In the genomic region with DNA sequence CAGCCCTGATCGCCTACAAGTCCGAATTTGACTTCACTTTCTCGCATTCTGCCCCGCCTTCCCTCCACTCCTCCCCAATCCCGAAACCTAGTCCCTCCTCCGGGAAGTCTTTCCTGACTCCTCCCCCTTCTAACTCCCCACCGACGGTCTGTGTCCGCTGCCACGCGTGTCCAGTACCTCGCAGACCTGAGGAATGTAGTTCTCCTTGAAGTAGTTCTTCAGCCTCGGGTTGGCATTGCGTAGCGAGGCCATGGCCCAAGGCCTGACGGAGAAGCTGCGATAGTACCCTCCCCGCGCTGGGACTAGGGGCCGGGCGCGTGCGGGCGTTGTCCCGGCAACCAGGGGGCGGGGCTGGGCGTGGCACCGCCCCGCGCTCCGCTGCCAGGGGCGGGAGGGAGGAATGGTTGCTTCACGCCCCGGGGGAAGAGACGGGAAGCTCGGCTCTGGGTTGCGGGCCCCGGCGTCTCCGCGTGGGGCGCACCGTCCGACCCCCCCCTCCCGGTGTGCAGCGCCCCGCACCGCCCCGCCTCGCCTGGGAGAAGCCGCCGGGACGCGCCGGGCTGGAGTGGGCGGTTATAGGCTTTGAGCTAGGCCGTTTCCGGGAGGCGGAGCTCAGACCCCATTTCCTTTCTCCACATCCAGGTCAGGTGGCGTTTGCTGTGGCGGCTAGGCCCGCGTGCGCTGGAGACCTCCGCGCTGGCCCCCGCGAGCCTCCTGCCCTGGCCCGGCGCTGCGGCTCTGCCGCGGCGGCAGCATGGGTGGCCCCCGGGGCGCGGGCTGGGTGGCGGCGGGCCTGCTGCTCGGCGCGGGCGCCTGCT, we compare ENCODE assay signal across 1 cellular context.
TF ChIP-seq lines count a peak whose summit lies in the region.

A gene (plus strand): TSS at position 622 of the 818 bp plus-strand sequence. CDS start 133 bp downstream, at position 755.
A gene (minus strand): TSS at position 278 of the 818 bp plus-strand sequence.

TF ChIP-seq in K562, 482 proteins besides CTCF, POLR2A, EP300 and RAD21 (continued from another document and continues in another):
- TF ChIP-seq, protein P1, sequence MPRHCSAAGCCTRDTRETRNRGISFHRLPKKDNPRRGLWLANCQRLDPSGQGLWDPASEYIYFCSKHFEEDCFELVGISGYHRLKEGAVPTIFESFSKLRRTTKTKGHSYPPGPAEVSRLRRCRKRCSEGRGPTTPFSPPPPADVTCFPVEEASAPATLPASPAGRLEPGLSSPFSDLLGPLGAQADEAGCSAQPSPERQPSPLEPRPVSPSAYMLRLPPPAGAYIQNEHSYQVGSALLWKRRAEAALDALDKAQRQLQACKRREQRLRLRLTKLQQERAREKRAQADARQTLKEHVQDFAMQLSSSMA (CRISPR knock-in tag; IDR thresholded peaks at IDR 0.05), result no peak
- TF ChIP-seq GABPB2 (CRISPR knock-in tag; conservative IDR thresholded peaks at IDR 0.05), result no peak
- TF ChIP-seq FOSL1 (tag; conservative IDR thresholded peaks at IDR 0.05), result no peak
- no peak for TF ChIP-seq MEIS2 (IDR thresholded peaks at IDR 0.05; ENCODE audit: partially characterized antibody)
- TF ChIP-seq POLR2G (IDR thresholded peaks at IDR 0.05; ENCODE audit: low read depth, low read length), result peak; percentile 94
- TF ChIP-seq HDAC3 (IDR thresholded peaks at IDR 0.05; ENCODE audit: borderline replicate concordance, partially characterized antibody), result no peak
- TF ChIP-seq NFE2L1 (tag; IDR thresholded peaks at IDR 0.05; ENCODE audit: borderline replicate concordance, low read depth), result no peak
- TF ChIP-seq CHD2 (IDR thresholded peaks at IDR 0.05; ENCODE audit: low read depth, low read length), result no peak
- peak; percentile 69 for TF ChIP-seq CTBP1 (IDR thresholded peaks at IDR 0.05; ENCODE audit: borderline replicate concordance)
- TF ChIP-seq, protein P2, sequence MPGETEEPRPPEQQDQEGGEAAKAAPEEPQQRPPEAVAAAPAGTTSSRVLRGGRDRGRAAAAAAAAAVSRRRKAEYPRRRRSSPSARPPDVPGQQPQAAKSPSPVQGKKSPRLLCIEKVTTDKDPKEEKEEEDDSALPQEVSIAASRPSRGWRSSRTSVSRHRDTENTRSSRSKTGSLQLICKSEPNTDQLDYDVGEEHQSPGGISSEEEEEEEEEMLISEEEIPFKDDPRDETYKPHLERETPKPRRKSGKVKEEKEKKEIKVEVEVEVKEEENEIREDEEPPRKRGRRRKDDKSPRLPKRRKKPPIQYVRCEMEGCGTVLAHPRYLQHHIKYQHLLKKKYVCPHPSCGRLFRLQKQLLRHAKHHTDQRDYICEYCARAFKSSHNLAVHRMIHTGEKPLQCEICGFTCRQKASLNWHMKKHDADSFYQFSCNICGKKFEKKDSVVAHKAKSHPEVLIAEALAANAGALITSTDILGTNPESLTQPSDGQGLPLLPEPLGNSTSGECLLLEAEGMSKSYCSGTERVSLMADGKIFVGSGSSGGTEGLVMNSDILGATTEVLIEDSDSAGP (CRISPR knock-in tag; IDR thresholded peaks at IDR 0.05), result 0 out of 2 replicates have a peak, but pooled peaks have one; percentile 14
- no peak for TF ChIP-seq HOXB6 (CRISPR knock-in tag; IDR thresholded peaks at IDR 0.05; ENCODE audit: borderline replicate concordance)
- TF ChIP-seq, protein P3, sequence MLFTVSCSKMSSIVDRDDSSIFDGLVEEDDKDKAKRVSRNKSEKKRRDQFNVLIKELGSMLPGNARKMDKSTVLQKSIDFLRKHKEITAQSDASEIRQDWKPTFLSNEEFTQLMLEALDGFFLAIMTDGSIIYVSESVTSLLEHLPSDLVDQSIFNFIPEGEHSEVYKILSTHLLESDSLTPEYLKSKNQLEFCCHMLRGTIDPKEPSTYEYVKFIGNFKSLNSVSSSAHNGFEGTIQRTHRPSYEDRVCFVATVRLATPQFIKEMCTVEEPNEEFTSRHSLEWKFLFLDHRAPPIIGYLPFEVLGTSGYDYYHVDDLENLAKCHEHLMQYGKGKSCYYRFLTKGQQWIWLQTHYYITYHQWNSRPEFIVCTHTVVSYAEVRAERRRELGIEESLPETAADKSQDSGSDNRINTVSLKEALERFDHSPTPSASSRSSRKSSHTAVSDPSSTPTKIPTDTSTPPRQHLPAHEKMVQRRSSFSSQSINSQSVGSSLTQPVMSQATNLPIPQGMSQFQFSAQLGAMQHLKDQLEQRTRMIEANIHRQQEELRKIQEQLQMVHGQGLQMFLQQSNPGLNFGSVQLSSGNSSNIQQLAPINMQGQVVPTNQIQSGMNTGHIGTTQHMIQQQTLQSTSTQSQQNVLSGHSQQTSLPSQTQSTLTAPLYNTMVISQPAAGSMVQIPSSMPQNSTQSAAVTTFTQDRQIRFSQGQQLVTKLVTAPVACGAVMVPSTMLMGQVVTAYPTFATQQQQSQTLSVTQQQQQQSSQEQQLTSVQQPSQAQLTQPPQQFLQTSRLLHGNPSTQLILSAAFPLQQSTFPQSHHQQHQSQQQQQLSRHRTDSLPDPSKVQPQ (CRISPR knock-in tag; IDR thresholded peaks at IDR 0.05; ENCODE audit: borderline replicate concordance), result no peak
- no peak for TF ChIP-seq FOXA1 (IDR thresholded peaks at IDR 0.05; ENCODE audit: borderline replicate concordance)
- peak; percentile 68 for TF ChIP-seq CHD4 (IDR thresholded peaks at IDR 0.05; ENCODE audit: insufficient read depth, insufficient replicate concordance, low read depth, low read length, poor library complexity, severe bottlenecking)
- TF ChIP-seq CCAR2 (IDR thresholded peaks at IDR 0.05; ENCODE audit: low read depth, low read length), result no peak
- TF ChIP-seq ETV5 (CRISPR knock-in tag; IDR thresholded peaks at IDR 0.05; ENCODE audit: low read depth), result no peak
- TF ChIP-seq, protein P4, sequence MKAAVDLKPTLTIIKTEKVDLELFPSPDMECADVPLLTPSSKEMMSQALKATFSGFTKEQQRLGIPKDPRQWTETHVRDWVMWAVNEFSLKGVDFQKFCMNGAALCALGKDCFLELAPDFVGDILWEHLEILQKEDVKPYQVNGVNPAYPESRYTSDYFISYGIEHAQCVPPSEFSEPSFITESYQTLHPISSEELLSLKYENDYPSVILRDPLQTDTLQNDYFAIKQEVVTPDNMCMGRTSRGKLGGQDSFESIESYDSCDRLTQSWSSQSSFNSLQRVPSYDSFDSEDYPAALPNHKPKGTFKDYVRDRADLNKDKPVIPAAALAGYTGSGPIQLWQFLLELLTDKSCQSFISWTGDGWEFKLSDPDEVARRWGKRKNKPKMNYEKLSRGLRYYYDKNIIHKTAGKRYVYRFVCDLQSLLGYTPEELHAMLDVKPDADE (conservative IDR thresholded peaks at IDR 0.05; ENCODE audit: control insufficient read depth, low read depth, low read length), result peak; percentile 82
- no peak for TF ChIP-seq STAT5A (IDR thresholded peaks at IDR 0.05; ENCODE audit: borderline replicate concordance, low read length)
- TF ChIP-seq, protein P5, sequence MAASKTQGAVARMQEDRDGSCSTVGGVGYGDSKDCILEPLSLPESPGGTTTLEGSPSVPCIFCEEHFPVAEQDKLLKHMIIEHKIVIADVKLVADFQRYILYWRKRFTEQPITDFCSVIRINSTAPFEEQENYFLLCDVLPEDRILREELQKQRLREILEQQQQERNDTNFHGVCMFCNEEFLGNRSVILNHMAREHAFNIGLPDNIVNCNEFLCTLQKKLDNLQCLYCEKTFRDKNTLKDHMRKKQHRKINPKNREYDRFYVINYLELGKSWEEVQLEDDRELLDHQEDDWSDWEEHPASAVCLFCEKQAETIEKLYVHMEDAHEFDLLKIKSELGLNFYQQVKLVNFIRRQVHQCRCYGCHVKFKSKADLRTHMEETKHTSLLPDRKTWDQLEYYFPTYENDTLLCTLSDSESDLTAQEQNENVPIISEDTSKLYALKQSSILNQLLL (CRISPR knock-in tag; IDR thresholded peaks at IDR 0.05; ENCODE audit: borderline replicate concordance), result no peak
- TF ChIP-seq, protein P6, sequence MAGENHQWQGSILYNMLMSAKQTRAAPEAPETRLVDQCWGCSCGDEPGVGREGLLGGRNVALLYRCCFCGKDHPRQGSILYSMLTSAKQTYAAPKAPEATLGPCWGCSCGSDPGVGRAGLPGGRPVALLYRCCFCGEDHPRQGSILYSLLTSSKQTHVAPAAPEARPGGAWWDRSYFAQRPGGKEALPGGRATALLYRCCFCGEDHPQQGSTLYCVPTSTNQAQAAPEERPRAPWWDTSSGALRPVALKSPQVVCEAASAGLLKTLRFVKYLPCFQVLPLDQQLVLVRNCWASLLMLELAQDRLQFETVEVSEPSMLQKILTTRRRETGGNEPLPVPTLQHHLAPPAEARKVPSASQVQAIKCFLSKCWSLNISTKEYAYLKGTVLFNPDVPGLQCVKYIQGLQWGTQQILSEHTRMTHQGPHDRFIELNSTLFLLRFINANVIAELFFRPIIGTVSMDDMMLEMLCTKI (IDR thresholded peaks at IDR 0.05; ENCODE audit: partially characterized antibody), result no peak
- TF ChIP-seq, protein P7, sequence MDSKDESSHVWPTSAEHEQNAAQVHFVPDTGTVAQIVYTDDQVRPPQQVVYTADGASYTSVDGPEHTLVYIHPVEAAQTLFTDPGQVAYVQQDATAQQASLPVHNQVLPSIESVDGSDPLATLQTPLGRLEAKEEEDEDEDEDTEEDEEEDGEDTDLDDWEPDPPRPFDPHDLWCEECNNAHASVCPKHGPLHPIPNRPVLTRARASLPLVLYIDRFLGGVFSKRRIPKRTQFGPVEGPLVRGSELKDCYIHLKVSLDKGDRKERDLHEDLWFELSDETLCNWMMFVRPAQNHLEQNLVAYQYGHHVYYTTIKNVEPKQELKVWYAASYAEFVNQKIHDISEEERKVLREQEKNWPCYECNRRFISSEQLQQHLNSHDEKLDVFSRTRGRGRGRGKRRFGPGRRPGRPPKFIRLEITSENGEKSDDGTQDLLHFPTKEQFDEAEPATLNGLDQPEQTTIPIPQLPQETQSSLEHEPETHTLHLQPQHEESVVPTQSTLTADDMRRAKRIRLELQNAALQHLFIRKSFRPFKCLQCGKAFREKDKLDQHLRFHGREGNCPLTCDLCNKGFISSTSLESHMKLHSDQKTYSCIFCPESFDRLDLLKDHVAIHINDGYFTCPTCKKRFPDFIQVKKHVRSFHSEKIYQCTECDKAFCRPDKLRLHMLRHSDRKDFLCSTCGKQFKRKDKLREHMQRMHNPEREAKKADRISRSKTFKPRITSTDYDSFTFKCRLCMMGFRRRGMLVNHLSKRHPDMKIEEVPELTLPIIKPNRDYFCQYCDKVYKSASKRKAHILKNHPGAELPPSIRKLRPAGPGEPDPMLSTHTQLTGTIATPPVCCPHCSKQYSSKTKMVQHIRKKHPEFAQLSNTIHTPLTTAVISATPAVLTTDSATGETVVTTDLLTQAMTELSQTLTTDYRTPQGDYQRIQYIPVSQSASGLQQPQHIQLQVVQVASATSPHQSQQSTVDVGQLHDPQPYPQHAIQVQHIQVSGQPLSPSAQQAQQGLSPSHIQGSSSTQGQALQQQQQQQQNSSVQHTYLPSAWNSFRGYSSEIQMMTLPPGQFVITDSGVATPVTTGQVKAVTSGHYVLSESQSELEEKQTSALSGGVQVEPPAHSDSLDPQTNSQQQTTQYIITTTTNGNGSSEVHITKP (IDR thresholded peaks at IDR 0.05; ENCODE audit: partially characterized antibody), result peak; percentile 21
- TF ChIP-seq ESRRB (CRISPR knock-in tag; IDR thresholded peaks at IDR 0.05; ENCODE audit: borderline replicate concordance), result no peak
- no peak for TF ChIP-seq RBM15 (IDR thresholded peaks at IDR 0.05; ENCODE audit: insufficient read depth, low read length)
- TF ChIP-seq, protein P8, sequence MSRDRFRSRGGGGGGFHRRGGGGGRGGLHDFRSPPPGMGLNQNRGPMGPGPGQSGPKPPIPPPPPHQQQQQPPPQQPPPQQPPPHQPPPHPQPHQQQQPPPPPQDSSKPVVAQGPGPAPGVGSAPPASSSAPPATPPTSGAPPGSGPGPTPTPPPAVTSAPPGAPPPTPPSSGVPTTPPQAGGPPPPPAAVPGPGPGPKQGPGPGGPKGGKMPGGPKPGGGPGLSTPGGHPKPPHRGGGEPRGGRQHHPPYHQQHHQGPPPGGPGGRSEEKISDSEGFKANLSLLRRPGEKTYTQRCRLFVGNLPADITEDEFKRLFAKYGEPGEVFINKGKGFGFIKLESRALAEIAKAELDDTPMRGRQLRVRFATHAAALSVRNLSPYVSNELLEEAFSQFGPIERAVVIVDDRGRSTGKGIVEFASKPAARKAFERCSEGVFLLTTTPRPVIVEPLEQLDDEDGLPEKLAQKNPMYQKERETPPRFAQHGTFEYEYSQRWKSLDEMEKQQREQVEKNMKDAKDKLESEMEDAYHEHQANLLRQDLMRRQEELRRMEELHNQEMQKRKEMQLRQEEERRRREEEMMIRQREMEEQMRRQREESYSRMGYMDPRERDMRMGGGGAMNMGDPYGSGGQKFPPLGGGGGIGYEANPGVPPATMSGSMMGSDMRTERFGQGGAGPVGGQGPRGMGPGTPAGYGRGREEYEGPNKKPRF (IDR thresholded peaks at IDR 0.05; ENCODE audit: low read depth, low read length), result no peak
- peak; percentile 46 to 50; a peak in 1 of 4 replicates for TF ChIP-seq FOXK2 (conservative IDR thresholded peaks at IDR 0.05 in 1 of 2, IDR thresholded peaks at IDR 0.05 in 1 of 2; ENCODE audit: low read depth in 2 of 2)
- TF ChIP-seq RCOR1 (IDR thresholded peaks at IDR 0.05; ENCODE audit: borderline replicate concordance in 1 of 2, low read depth in 2 of 2, low read length in 2 of 2), result peak in 1 of 2 experiments; percentile 49; a peak in 1 of 4 replicates
- TF ChIP-seq, protein P9, sequence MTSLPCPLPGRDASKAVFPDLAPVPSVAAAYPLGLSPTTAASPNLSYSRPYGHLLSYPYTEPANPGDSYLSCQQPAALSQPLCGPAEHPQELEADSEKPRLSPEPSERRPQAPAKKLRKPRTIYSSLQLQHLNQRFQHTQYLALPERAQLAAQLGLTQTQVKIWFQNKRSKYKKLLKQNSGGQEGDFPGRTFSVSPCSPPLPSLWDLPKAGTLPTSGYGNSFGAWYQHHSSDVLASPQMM (CRISPR knock-in tag; IDR thresholded peaks at IDR 0.05), result no peak
- TF ChIP-seq, protein P10, sequence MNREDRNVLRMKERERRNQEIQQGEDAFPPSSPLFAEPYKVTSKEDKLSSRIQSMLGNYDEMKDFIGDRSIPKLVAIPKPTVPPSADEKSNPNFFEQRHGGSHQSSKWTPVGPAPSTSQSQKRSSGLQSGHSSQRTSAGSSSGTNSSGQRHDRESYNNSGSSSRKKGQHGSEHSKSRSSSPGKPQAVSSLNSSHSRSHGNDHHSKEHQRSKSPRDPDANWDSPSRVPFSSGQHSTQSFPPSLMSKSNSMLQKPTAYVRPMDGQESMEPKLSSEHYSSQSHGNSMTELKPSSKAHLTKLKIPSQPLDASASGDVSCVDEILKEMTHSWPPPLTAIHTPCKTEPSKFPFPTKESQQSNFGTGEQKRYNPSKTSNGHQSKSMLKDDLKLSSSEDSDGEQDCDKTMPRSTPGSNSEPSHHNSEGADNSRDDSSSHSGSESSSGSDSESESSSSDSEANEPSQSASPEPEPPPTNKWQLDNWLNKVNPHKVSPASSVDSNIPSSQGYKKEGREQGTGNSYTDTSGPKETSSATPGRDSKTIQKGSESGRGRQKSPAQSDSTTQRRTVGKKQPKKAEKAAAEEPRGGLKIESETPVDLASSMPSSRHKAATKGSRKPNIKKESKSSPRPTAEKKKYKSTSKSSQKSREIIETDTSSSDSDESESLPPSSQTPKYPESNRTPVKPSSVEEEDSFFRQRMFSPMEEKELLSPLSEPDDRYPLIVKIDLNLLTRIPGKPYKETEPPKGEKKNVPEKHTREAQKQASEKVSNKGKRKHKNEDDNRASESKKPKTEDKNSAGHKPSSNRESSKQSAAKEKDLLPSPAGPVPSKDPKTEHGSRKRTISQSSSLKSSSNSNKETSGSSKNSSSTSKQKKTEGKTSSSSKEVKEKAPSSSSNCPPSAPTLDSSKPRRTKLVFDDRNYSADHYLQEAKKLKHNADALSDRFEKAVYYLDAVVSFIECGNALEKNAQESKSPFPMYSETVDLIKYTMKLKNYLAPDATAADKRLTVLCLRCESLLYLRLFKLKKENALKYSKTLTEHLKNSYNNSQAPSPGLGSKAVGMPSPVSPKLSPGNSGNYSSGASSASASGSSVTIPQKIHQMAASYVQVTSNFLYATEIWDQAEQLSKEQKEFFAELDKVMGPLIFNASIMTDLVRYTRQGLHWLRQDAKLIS (CRISPR knock-in tag; IDR thresholded peaks at IDR 0.05), result peak; percentile 89; the same call in 1 of the 2 replicates
